Comparison of ENCODE assay signal across 14 cellular contexts in the genomic region with DNA sequence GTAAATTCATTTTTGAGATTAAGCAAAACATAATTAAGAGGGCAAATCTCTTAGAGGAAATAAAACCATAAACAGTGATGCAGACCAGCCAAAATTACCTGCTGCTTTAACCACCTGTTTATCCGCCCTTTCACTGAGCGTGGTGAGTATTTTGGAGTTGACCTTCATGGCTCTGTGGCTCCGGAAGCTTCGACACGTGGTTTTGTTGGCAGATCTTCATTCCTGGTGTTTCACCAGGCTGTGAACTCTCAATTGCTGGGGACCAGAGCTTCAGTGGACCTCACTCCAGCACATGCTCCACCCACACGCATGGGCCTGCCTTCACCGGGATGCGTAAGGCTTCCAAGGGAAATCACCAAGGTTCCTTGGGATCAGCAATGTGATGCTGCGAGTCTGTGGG.
A peak's percentile ranks its signal among the peaks of the same experiment; 100 is the strongest.
DNase-seq lines count a peak whose midpoint lies in the region; ATAC-seq and TF ChIP-seq lines count a peak whose summit lies in the region.
"Had no signal": no experiment of that assay in that cellular context is flagged by ENCODE, and none has a peak within 500 bp of the region (broad histone marks: within the 10 kb centered on the region; RNA-seq: fewer than 3 reads in every experiment).

No MANE protein-coding gene starts in this region.

- no peak for TF ChIP-seq EP300 in upper lobe of left lung (IDR thresholded peaks at IDR 0.05)

- no peaks in the 10 kb centered on the region for H3K9me3 ChIP-seq in SJCRH30 (replicated peaks)
- no peaks in the 10 kb centered on the region for H3K9me3 ChIP-seq in upper lobe of left lung
- H3K9me3 ChIP-seq: HAP-1 had no signal

- H3K4me3 Mint-ChIP-seq in glutamatergic neuron (ENCODE audit: unreplicated experiment), result peak overlapping the region; percentile 23
- H3K4me3 Mint-ChIP-seq: B cell; CD8-positive, alpha-beta T cell had no signal

- TF ChIP-seq CTCF in GM13976 (IDR thresholded peaks at IDR 0.05; ENCODE audit: borderline replicate concordance, control extremely low read depth, extremely low read depth, insufficient read depth, missing control alignments) (peak; percentile 3), glutamatergic neuron (IDR thresholded peaks at IDR 0.05; ENCODE audit: partially characterized antibody, unreplicated experiment) (no peak), upper lobe of left lung (IDR thresholded peaks at IDR 0.05) (no peak)

- H3K27ac ChIP-seq in SJCRH30 (no peak overlapping the region), upper lobe of left lung (no peak overlapping the region)
- H3K27ac ChIP-seq: BLaER1 treated with 17β-estradiol and CSF1 and Interleukin-3, amounts not matched to agents 10 nM and 100 nM; HL-60 had no signal

- H3K27me3 Mint-ChIP-seq in glutamatergic neuron (ENCODE audit: unreplicated experiment), result peaks cover 19% of the 10 kb centered on the region

- H3K27me3 ChIP-seq in SJCRH30 (no peaks in the 10 kb centered on the region), upper lobe of left lung (no peaks in the 10 kb centered on the region)
- H3K27me3 ChIP-seq: BLaER1 treated with 17β-estradiol and CSF1 and Interleukin-3, amounts not matched to agents 10 nM and 100 nM had no signal

- no peak for ATAC-seq in upper lobe of left lung (ENCODE audit: low FRiP score in 2 of 2)
- ATAC-seq: CD8-positive, alpha-beta T cell had no signal

- H3K27ac Mint-ChIP-seq in glutamatergic neuron (ENCODE audit: unreplicated experiment), result peak overlapping the region; percentile 97
- H3K27ac Mint-ChIP-seq: B cell; CD8-positive, alpha-beta T cell had no signal

- H3K36me3 ChIP-seq in SJCRH30, result no peaks in the 10 kb centered on the region
- H3K36me3 ChIP-seq in upper lobe of left lung, result no peaks in the 10 kb centered on the region
- H3K36me3 ChIP-seq: BLaER1 treated with 17β-estradiol and CSF1 and Interleukin-3, amounts not matched to agents 10 nM and 100 nM; HAP-1 had no signal

- H3K9me3 Mint-ChIP-seq in glutamatergic neuron (ENCODE audit: unreplicated experiment), result peaks cover 28% of the 10 kb centered on the region
- H3K9me3 Mint-ChIP-seq: CD8-positive, alpha-beta T cell had no signal

- no peak for TF ChIP-seq POLR2A in upper lobe of left lung (IDR thresholded peaks at IDR 0.05)

- WGBS in upper lobe of left lung, 2 donors, result 90 to 91% methylated on average over 9 of the region's 9 CpGs

- H3K4me3 ChIP-seq in SJCRH30, result no peak overlapping the region
- H3K4me3 ChIP-seq in upper lobe of left lung, result no peak overlapping the region
- H3K4me3 ChIP-seq: BLaER1 treated with 17β-estradiol and CSF1 and Interleukin-3, amounts not matched to agents 10 nM and 100 nM; HAP-1 had no signal

- H3K4me1 ChIP-seq in SJCRH30, result no peaks in the 10 kb centered on the region
- peaks cover 0 to 4% (median 1%) of the 10 kb centered on the region in 4 donors for H3K4me1 ChIP-seq in upper lobe of left lung
- H3K4me1 ChIP-seq: HAP-1 had no signal

- peaks cover 6% of the 10 kb centered on the region for H3K36me3 Mint-ChIP-seq in glutamatergic neuron (ENCODE audit: unreplicated experiment)
- H3K36me3 Mint-ChIP-seq: CD8-positive, alpha-beta T cell had no signal

- in situ Hi-C loops in GM13976 (cut with MboI; ENCODE audit: low sequenced_read_pairs, unreplicated experiment), result no loop called here

- H3K4me1 Mint-ChIP-seq in glutamatergic neuron (ENCODE audit: low read depth, unreplicated experiment), result peaks cover 50% of the 10 kb centered on the region

- DNase-seq in GM13976 (ENCODE audit: low spot score), result no peak
- DNase-seq in SW480 (ENCODE audit: low spot score), result peak; percentile 13
- DNase-seq in glutamatergic neuron, result no peak
- DNase-seq in NCI-H1694 treated with DMSO at 0.1 percent for 48 hours (lab: John Stamatoyannopoulos, UW), result no peak
- DNase-seq in SJCRH30, result no peak
- DNase-seq in DMS 273 treated with DMSO at 0.1 percent for 48 hours (lab: John Stamatoyannopoulos, UW), result no peak
- DNase-seq in upper lobe of left lung, result no peak
- DNase-seq: CD8-positive, alpha-beta T cell; DMS79; GF-D8 had no signal
